Comparison of ENCODE assay signal across 7 cellular contexts in the genomic region with DNA sequence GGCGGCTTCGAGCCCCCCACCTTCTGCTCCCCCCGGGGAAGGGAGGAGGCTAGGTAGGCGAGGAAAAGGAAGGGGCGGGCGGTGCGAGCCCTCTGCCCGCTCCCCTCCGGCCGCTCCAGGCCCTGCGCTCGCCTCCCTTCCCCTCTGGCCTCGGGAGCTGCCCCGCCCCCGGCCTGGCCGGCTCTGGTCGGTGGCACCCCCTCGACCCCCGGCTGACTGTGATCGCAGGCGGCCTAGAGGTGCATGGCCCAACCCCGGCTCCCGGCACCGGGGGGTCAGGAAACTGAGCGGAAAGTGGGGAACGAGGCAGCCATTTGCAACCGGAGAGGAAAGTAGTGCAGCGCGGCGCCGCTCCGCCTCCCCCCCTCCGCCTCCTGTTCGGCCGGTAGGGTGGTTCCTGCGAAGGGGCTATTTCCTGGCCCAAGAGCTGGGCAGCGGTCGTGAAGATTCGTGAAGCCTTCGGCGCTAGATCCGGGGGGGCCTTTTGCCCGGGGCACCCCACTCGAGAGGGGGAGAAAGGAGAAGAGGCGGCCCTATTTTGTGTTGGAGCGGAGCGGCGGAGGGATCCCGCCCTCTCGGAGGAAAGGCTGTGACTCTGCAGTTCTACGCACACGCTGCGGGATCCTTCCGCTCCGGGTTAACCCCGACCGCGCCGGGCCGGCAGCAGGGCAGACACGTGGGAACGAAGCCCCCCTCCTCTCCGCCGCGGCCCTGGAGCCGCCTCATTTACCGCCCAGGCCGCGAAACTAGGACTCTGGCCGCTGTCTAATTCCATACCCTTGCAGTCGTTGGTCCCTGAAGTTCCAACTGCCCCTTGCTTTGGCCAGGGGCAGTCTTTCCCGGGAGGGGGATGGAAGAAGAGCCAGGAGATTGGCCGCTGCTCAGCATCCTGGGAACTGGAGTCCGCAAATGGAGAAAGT. TPM values are rescaled to one million over a fixed set of nuclear protein-coding genes. Genes with fewer than 3 reads are reported as not detected.
DNase-seq lines count a peak whose midpoint lies in the region; ATAC-seq and TF ChIP-seq lines count a peak whose summit lies in the region.

KMT2D (minus strand) TSS at position 558 of the 920 bp plus-strand sequence. CDS start 5,470 bp downstream, outside the sequence.

- ATAC-seq in GM18511 (IDR thresholded peaks at IDR 0.05; ENCODE audit: unreplicated experiment) (peak; percentile 62), HG03175 (IDR thresholded peaks at IDR 0.05; ENCODE audit: unreplicated experiment) (peak; percentile 64)

- peak; percentile 89 for DNase-seq in NCI-H446 treated with DMSO at 0.1 percent for 48 hours (lab: John Stamatoyannopoulos, UW)
- peak; percentile 83 for DNase-seq in activated CD4-positive, alpha-beta T cell treated with anti-CD3 and anti-CD28 coated beads for 1 hour
- peak; percentile 91 for DNase-seq in cerebellum (ENCODE audit: low spot score)
- peak; percentile 61 for DNase-seq in kidney epithelial cell (ENCODE audit: low read depth)
- peak; percentile 94 for DNase-seq in stimulated activated CD4-positive, alpha-beta T cell treated with anti-CD3 and anti-CD28 coated beads, Interleukin-15, amount 100 ng/mL, for 24 hours

- H3K36me3 ChIP-seq in kidney epithelial cell (ENCODE audit: control insufficient read depth, insufficient read depth, low read length): peaks cover 1% of the 10 kb centered on the region

- H3K4me3 ChIP-seq in kidney epithelial cell (ENCODE audit: low read depth, low read length): peak within 1 kb of the TSS; percentile 97

- no peaks in the 10 kb centered on the region for H3K27me3 ChIP-seq in kidney epithelial cell (ENCODE audit: control insufficient read depth, insufficient read depth, low read length)

- TF ChIP-seq CTCF in kidney epithelial cell (IDR thresholded peaks at IDR 0.05; ENCODE audit: insufficient read depth, low read length, poor library complexity, severe bottlenecking): peak; percentile 22

RNA-seq across cellular contexts. Expression of gene KMT2D, which starts in this region (rescaled TPM):
- total RNA-seq in cerebellum (32.8 TPM), kidney epithelial cell (68.9 and 71.8 TPM in 2 replicates)

Comparison
In these comparisons a context has a peak if more than half of its experiments do, and no peak if none do; other contexts are left out.
1. Peak in every context shown above with its lines: DNase-seq, ATAC-seq and H3K4me3 ChIP-seq.